Comparison of ENCODE assay signal across 9 cellular contexts in genomic region chr10:74234569-74234968, GRCh38.
DNase-seq lines count a peak whose midpoint lies in the region; ATAC-seq and TF ChIP-seq lines count a peak whose summit lies in the region.
"Had no signal": no experiment of that assay in that cellular context is flagged by ENCODE, and none has a peak within 500 bp of the region (broad histone marks: within the 10 kb centered on the region; RNA-seq: fewer than 3 reads in every experiment).

No MANE protein-coding gene starts in this region.

- BruUV-seq in Panc1 (replicated peaks; lab: Mats Ljungman, UMichigan), result TSS peak; percentile 10

- no peaks in the 10 kb centered on the region for H3K9me3 ChIP-seq in Panc1 (ENCODE audit: control insufficient read depth, insufficient read depth, low read depth, low read length)

- no peaks in the 10 kb centered on the region for H3K4me1 ChIP-seq in Panc1 (ENCODE audit: control insufficient read depth, insufficient read depth, low read length)

- DNase-seq in activated CD8-positive, alpha-beta T cell treated with anti-CD3 and anti-CD28 coated beads for 36 hours, result no peak
- DNase-seq in activated CD8-positive, alpha-beta T cell treated with anti-CD3 and anti-CD28 coated beads, Interleukin-2, amount 10 ng/mL, durations not matched to agents 7 days and 5 days, result no peak
- DNase-seq in Panc1 (ENCODE audit: low read depth, low spot score) (no peak), fibroblast of peridontal ligament (ENCODE audit: extremely low read depth) (peak; percentile 56), type B pancreatic cell (ENCODE audit: extremely low spot score, unreplicated experiment) (no peak)
- DNase-seq in activated naive CD8-positive, alpha-beta T cell treated with anti-CD3 and anti-CD28 coated beads, Interleukin-2, amount 50 U/mL, for 24 hours, result no peak

- CTCF ChIA-PET in activated CD8-positive, alpha-beta T cell treated with anti-CD3 and anti-CD28 coated beads for 36 hours (lab: Charles Lee), result interaction anchor here (0.8 to 3.2 kb wide), 9 partner anchors 9 to 1001 kb away, joined by 3 to 14 read pairs (median 4); partner anchors contain the start of genes ADK, AP3M1 and COMTD1
- CTCF ChIA-PET in activated CD8-positive, alpha-beta T cell treated with anti-CD3 and anti-CD28 coated beads, Interleukin-2, amount 10 ng/mL, durations not matched to agents 7 days and 5 days (lab: Charles Lee), result interaction anchor here (0.6 to 3.0 kb wide), 20 partner anchors 10 to 945 kb away, joined by 3 to 19 read pairs (median 4); partner anchors contain the start of genes ADK and AP3M1
- CTCF ChIA-PET in Panc1 (lab: Charles Lee), result interaction anchor here (0.7 to 0.8 kb wide), 4 partner anchors 20 to 108 kb away, joined by 3 to 4 read pairs (median 4); partner anchors contain the start of gene AP3M1

- no peak for ATAC-seq in activated CD8-positive, alpha-beta T cell treated with anti-CD3 and anti-CD28 coated beads for 36 hours
- ATAC-seq in activated CD8-positive, alpha-beta T cell treated with anti-CD3 and anti-CD28 coated beads, Interleukin-2, amount 10 ng/mL, durations not matched to agents 7 days and 5 days, result no peak
- ATAC-seq in Panc1, result no peak
- ATAC-seq in HG03045 (IDR thresholded peaks at IDR 0.05; ENCODE audit: unreplicated experiment), result no peak
- ATAC-seq in activated naive CD8-positive, alpha-beta T cell treated with anti-CD3 and anti-CD28 coated beads, Interleukin-2, amount 50 U/mL, for 24 hours, result no peak
- no peak for ATAC-seq in HG03439 (IDR thresholded peaks at IDR 0.05; ENCODE audit: unreplicated experiment)
- ATAC-seq: naive thymus-derived CD4-positive, alpha-beta T cell had no signal

- no peaks in the 10 kb centered on the region for H3K27me3 ChIP-seq in Panc1 (ENCODE audit: control insufficient read depth, insufficient read depth, low read length)

- no peak overlapping the region for H3K4me3 ChIP-seq in Panc1 (ENCODE audit: low read depth in 2 of 2, low read length in 2 of 2)

- intact Hi-C loops in activated CD8-positive, alpha-beta T cell treated with anti-CD3 and anti-CD28 coated beads for 36 hours (cut with micrococcal nuclease), result loop anchor here (10.0 kb wide), 1 partner anchor 60 kb away; no protein-coding TSS in a partner anchor
- intact Hi-C loops in Panc1 (cut with micrococcal nuclease; ENCODE audit: unreplicated experiment), result loop anchor here (5.0 kb wide), 1 partner anchor 107 kb away; no protein-coding TSS in a partner anchor

- no peaks in the 10 kb centered on the region for H3K36me3 ChIP-seq in Panc1 (ENCODE audit: control insufficient read depth, insufficient read depth, low read length)

- POLR2A ChIA-PET in activated CD8-positive, alpha-beta T cell treated with anti-CD3 and anti-CD28 coated beads for 36 hours (lab: Charles Lee), result no interaction called here
- POLR2A ChIA-PET in activated CD8-positive, alpha-beta T cell treated with anti-CD3 and anti-CD28 coated beads, Interleukin-2, amount 10 ng/mL, durations not matched to agents 7 days and 5 days (lab: Charles Lee), result no interaction called here
- POLR2A ChIA-PET in Panc1 (lab: Charles Lee), result no interaction called here

- peaks cover 2% of the 10 kb centered on the region for H3K36me3 Mint-ChIP-seq in activated CD8-positive, alpha-beta T cell treated with anti-CD3 and anti-CD28 coated beads for 36 hours (ENCODE audit: low read depth)
- peaks cover 6% of the 10 kb centered on the region for H3K36me3 Mint-ChIP-seq in activated CD8-positive, alpha-beta T cell treated with anti-CD3 and anti-CD28 coated beads, Interleukin-2, amount 10 ng/mL, durations not matched to agents 7 days and 5 days (ENCODE audit: low read depth)
- no peaks in the 10 kb centered on the region for H3K36me3 Mint-ChIP-seq in type B pancreatic cell
- peaks cover 6% of the 10 kb centered on the region for H3K36me3 Mint-ChIP-seq in activated naive CD8-positive, alpha-beta T cell treated with anti-CD3 and anti-CD28 coated beads, Interleukin-2, amount 50 U/mL, for 24 hours (ENCODE audit: low read depth)

- in situ Hi-C loops in Panc1 (cut with HindIII; ENCODE audit: low pct_unique_long_range_greater_than_20kb, low sequenced_read_pairs), result no loop called here

- no peak overlapping the region for H3K27ac ChIP-seq in Panc1 (ENCODE audit: low read length)

- peak; percentile 28 for TF ChIP-seq CTCF in activated CD8-positive, alpha-beta T cell treated with anti-CD3 and anti-CD28 coated beads for 36 hours (IDR thresholded peaks at IDR 0.05)
- TF ChIP-seq CTCF in Panc1 (IDR thresholded peaks at IDR 0.05) (no peak; the same call in 1 of the 2 replicates), type B pancreatic cell (conservative IDR thresholded peaks at IDR 0.05) (peak; percentile 58)

- no peak overlapping the region for H3K4me3 Mint-ChIP-seq in activated CD8-positive, alpha-beta T cell treated with anti-CD3 and anti-CD28 coated beads for 36 hours
- H3K4me3 Mint-ChIP-seq in activated CD8-positive, alpha-beta T cell treated with anti-CD3 and anti-CD28 coated beads, Interleukin-2, amount 10 ng/mL, durations not matched to agents 7 days and 5 days, result no peak overlapping the region
- H3K4me3 Mint-ChIP-seq in type B pancreatic cell, result no peak overlapping the region
- no peak overlapping the region for H3K4me3 Mint-ChIP-seq in activated naive CD8-positive, alpha-beta T cell treated with anti-CD3 and anti-CD28 coated beads, Interleukin-2, amount 50 U/mL, for 24 hours
- H3K4me3 Mint-ChIP-seq: naive thymus-derived CD4-positive, alpha-beta T cell had no signal

- no peak overlapping the region for H3K27ac Mint-ChIP-seq in activated CD8-positive, alpha-beta T cell treated with anti-CD3 and anti-CD28 coated beads for 36 hours
- H3K27ac Mint-ChIP-seq in activated CD8-positive, alpha-beta T cell treated with anti-CD3 and anti-CD28 coated beads, Interleukin-2, amount 10 ng/mL, durations not matched to agents 7 days and 5 days, result no peak overlapping the region
- H3K27ac Mint-ChIP-seq in type B pancreatic cell, result no peak overlapping the region
- H3K27ac Mint-ChIP-seq in activated naive CD8-positive, alpha-beta T cell treated with anti-CD3 and anti-CD28 coated beads, Interleukin-2, amount 50 U/mL, for 24 hours, result no peak overlapping the region

- no peaks in the 10 kb centered on the region for H3K27me3 Mint-ChIP-seq in activated CD8-positive, alpha-beta T cell treated with anti-CD3 and anti-CD28 coated beads for 36 hours
- H3K27me3 Mint-ChIP-seq in activated CD8-positive, alpha-beta T cell treated with anti-CD3 and anti-CD28 coated beads, Interleukin-2, amount 10 ng/mL, durations not matched to agents 7 days and 5 days (ENCODE audit: low read depth), result no peaks in the 10 kb centered on the region
- no peaks in the 10 kb centered on the region for H3K27me3 Mint-ChIP-seq in type B pancreatic cell
- H3K27me3 Mint-ChIP-seq in activated naive CD8-positive, alpha-beta T cell treated with anti-CD3 and anti-CD28 coated beads, Interleukin-2, amount 50 U/mL, for 24 hours, result no peaks in the 10 kb centered on the region
- H3K27me3 Mint-ChIP-seq: naive thymus-derived CD4-positive, alpha-beta T cell had no signal

- peaks cover 10% of the 10 kb centered on the region for H3K4me1 Mint-ChIP-seq in activated CD8-positive, alpha-beta T cell treated with anti-CD3 and anti-CD28 coated beads for 36 hours (ENCODE audit: low read depth)
- peaks cover 13% of the 10 kb centered on the region for H3K4me1 Mint-ChIP-seq in activated CD8-positive, alpha-beta T cell treated with anti-CD3 and anti-CD28 coated beads, Interleukin-2, amount 10 ng/mL, durations not matched to agents 7 days and 5 days (ENCODE audit: low read depth)
- H3K4me1 Mint-ChIP-seq in type B pancreatic cell (ENCODE audit: unreplicated experiment), result peaks cover 9% of the 10 kb centered on the region
- H3K4me1 Mint-ChIP-seq in activated naive CD8-positive, alpha-beta T cell treated with anti-CD3 and anti-CD28 coated beads, Interleukin-2, amount 50 U/mL, for 24 hours, result peaks cover 2% of the 10 kb centered on the region

- no peaks in the 10 kb centered on the region for H3K9me3 Mint-ChIP-seq in activated CD8-positive, alpha-beta T cell treated with anti-CD3 and anti-CD28 coated beads for 36 hours
- H3K9me3 Mint-ChIP-seq in activated CD8-positive, alpha-beta T cell treated with anti-CD3 and anti-CD28 coated beads, Interleukin-2, amount 10 ng/mL, durations not matched to agents 7 days and 5 days (ENCODE audit: insufficient read depth), result no peaks in the 10 kb centered on the region
- H3K9me3 Mint-ChIP-seq in type B pancreatic cell, result no peaks in the 10 kb centered on the region
- H3K9me3 Mint-ChIP-seq in activated naive CD8-positive, alpha-beta T cell treated with anti-CD3 and anti-CD28 coated beads, Interleukin-2, amount 50 U/mL, for 24 hours, result no peaks in the 10 kb centered on the region
- H3K9me3 Mint-ChIP-seq: naive thymus-derived CD4-positive, alpha-beta T cell had no signal
